10 cellular contexts compared by ENCODE assay signal in the genomic region with DNA sequence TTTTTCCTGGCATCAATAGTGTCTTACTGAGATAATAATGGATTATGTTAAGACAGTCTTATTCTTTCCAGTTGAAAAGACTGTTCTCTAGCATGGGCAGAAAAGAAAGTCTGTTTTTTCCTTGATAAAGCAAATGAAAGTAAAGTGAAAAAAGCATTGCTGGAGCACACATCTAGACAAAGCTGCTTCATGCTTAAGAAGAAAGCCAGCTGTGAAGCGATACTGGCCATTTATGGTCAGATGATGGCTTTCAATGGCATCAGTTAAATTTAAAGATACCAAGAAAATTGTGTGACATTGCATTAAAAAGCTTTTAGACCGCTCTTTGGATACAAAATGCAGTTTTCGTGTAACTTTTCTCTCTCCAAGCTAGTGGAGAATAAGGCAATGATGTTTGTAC.
"Had no signal": no experiment of that assay in that cellular context is flagged by ENCODE, and none has a peak within 500 bp of the region (broad histone marks: within the 10 kb centered on the region; RNA-seq: fewer than 3 reads in every experiment).

No MANE protein-coding gene starts in this region.

- H3K36me3 ChIP-seq: esophagus squamous epithelium had no signal

- H3K4me1 ChIP-seq: esophagus squamous epithelium, testis had no signal

- H3K27ac ChIP-seq: esophagus squamous epithelium, testis, VCaP had no signal

- H3K9me3 ChIP-seq: esophagus squamous epithelium, testis had no signal

- H3K27me3 ChIP-seq: esophagus squamous epithelium, testis had no signal

- DNase-seq: activated CD4-positive, alpha-beta memory T cell treated with anti-CD3 and anti-CD28 coated beads, Interleukin-2, amount 10 ng/mL, durations not matched to agents 7 days and 5 days; activated gamma-delta T cell; activated T-cell treated with anti-CD3 and anti-CD28 coated beads, Interleukin-2, amount 50 U/mL, for 48 hours; esophagus squamous epithelium; hypothalamus; stimulated activated CD4-positive, alpha-beta T cell treated with anti-CD3 and anti-CD28 coated beads, Interleukin-15, amount 100 ng/mL, for 24 hours; stimulated activated CD4-positive, alpha-beta T cell treated with anti-CD3 and anti-CD28 coated beads, Interleukin-4, amount 100 ng/mL, for 24 hours; T1000; testis had no signal

- H3K4me3 ChIP-seq: esophagus squamous epithelium, testis had no signal
